ENCODE assay signal across 1 cellular context in the genomic region with DNA sequence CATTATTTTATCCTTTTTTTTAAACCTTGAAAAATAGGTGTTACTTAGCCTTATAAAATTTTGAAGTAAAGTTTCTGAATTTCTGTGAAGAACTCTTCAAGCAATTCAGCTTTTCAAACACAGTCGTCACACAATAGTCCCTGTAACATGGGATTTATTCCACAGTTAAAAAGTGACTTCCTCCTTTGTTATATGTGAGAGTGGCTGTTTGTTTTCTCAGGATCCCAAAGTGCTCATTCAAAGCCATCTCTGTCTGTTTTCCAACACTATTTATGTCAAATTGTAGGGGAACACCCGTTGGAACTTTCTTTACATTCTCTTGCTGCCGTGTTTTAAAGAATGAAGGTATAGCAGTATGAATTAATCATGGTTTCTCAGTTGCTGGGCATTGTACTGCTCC.
TF ChIP-seq lines count a peak whose summit lies in the region.

No MANE protein-coding gene starts in this region.

TF ChIP-seq in K562, 482 proteins besides CTCF, POLR2A, EP300 and RAD21:
- TF ChIP-seq, protein P1, sequence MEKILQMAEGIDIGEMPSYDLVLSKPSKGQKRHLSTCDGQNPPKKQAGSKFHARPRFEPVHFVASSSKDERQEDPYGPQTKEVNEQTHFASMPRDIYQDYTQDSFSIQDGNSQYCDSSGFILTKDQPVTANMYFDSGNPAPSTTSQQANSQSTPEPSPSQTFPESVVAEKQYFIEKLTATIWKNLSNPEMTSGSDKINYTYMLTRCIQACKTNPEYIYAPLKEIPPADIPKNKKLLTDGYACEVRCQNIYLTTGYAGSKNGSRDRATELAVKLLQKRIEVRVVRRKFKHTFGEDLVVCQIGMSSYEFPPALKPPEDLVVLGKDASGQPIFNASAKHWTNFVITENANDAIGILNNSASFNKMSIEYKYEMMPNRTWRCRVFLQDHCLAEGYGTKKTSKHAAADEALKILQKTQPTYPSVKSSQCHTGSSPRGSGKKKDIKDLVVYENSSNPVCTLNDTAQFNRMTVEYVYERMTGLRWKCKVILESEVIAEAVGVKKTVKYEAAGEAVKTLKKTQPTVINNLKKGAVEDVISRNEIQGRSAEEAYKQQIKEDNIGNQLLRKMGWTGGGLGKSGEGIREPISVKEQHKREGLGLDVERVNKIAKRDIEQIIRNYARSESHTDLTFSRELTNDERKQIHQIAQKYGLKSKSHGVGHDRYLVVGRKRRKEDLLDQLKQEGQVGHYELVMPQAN (IDR thresholded peaks at IDR 0.05; ENCODE audit: borderline replicate concordance), result no peak
- TF ChIP-seq TRIM24 (IDR thresholded peaks at IDR 0.05) (no peak), MYC (IDR thresholded peaks at IDR 0.05; ENCODE audit: low read depth, low read length) (no peak), MYC (CRISPR knock-in tag; IDR thresholded peaks at IDR 0.05; ENCODE audit: borderline replicate concordance, low read depth) (no peak), PRPF4 (IDR thresholded peaks at IDR 0.05; ENCODE audit: insufficient read depth, low read depth, low read length, poor library complexity, severe bottlenecking) (no peak), CBFA2T2 (conservative IDR thresholded peaks at IDR 0.05) (no peak), ZNF780A (CRISPR knock-in tag; IDR thresholded peaks at IDR 0.05) (no peak), SIN3B (IDR thresholded peaks at IDR 0.05; ENCODE audit: low read depth) (no peak), TCF7L2 (IDR thresholded peaks at IDR 0.05; ENCODE audit: low read depth, low read length) (no peak), ZNF212 (CRISPR knock-in tag; IDR thresholded peaks at IDR 0.05) (no peak), NELFE (IDR thresholded peaks at IDR 0.05; ENCODE audit: insufficient read depth, insufficient read length) (no peak), ZNF324 (CRISPR knock-in tag; IDR thresholded peaks at IDR 0.05) (no peak)
- TF ChIP-seq, protein P2, sequence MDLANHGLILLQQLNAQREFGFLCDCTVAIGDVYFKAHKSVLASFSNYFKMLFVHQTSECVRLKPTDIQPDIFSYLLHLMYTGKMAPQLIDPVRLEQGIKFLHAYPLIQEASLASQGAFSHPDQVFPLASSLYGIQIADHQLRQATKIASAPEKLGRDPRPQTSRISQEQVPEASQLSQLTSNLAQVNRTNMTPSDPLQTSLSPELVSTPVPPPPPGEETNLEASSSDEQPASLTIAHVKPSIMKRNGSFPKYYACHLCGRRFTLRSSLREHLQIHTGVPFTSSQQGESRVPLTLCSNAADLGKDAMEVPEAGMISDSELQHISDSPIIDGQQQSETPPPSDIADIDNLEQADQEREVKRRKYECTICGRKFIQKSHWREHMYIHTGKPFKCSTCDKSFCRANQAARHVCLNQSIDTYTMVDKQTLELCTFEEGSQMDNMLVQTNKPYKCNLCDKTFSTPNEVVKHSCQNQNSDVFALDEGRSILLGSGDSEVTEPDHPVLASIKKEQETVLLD (IDR thresholded peaks at IDR 0.05), result no peak
- TF ChIP-seq, protein P3, sequence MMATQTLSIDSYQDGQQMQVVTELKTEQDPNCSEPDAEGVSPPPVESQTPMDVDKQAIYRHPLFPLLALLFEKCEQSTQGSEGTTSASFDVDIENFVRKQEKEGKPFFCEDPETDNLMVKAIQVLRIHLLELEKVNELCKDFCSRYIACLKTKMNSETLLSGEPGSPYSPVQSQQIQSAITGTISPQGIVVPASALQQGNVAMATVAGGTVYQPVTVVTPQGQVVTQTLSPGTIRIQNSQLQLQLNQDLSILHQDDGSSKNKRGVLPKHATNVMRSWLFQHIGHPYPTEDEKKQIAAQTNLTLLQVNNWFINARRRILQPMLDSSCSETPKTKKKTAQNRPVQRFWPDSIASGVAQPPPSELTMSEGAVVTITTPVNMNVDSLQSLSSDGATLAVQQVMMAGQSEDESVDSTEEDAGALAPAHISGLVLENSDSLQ (IDR thresholded peaks at IDR 0.05), result no peak
